ENCODE assay signal across 1 cellular context in genomic region chr16:14629919-14630619, GRCh38.
TF ChIP-seq lines count a peak whose summit lies in the region.

A gene with protein sequence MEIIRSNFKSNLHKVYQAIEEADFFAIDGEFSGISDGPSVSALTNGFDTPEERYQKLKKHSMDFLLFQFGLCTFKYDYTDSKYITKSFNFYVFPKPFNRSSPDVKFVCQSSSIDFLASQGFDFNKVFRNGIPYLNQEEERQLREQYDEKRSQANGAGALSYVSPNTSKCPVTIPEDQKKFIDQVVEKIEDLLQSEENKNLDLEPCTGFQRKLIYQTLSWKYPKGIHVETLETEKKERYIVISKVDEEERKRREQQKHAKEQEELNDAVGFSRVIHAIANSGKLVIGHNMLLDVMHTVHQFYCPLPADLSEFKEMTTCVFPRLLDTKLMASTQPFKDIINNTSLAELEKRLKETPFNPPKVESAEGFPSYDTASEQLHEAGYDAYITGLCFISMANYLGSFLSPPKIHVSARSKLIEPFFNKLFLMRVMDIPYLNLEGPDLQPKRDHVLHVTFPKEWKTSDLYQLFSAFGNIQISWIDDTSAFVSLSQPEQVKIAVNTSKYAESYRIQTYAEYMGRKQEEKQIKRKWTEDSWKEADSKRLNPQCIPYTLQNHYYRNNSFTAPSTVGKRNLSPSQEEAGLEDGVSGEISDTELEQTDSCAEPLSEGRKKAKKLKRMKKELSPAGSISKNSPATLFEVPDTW (minus strand): TSS chr16:14630260. CDS start chr16:14630125, 135 bp downstream.

TF ChIP-seq in HepG2, 621 proteins besides CTCF, POLR2A, EP300 and RAD21 (continued from another document and continues in another):
- TF ChIP-seq ZNF101 (CRISPR knock-in tag; IDR thresholded peaks at IDR 0.05; ENCODE audit: borderline replicate concordance, low read depth) (no peak), ESRRA (CRISPR knock-in tag; IDR thresholded peaks at IDR 0.05; ENCODE audit: low read depth) (0 out of 2 replicates have a peak, but pooled peaks have one; percentile 65), NFYB (CRISPR knock-in tag; IDR thresholded peaks at IDR 0.05) (peak; percentile 51), ZNF75D (CRISPR knock-in tag; IDR thresholded peaks at IDR 0.05; ENCODE audit: borderline replicate concordance) (no peak), ZNF841 (CRISPR knock-in tag; IDR thresholded peaks at IDR 0.05; ENCODE audit: borderline replicate concordance) (no peak), TEAD2 (CRISPR knock-in tag; IDR thresholded peaks at IDR 0.05) (peak; percentile 83; the same call in 1 of the 2 replicates), KLF9 (CRISPR knock-in tag; IDR thresholded peaks at IDR 0.05; ENCODE audit: low read depth) (0 out of 2 replicates have a peak, but pooled peaks have one; percentile 74), MED13 (CRISPR knock-in tag; IDR thresholded peaks at IDR 0.05) (peak; percentile 46; the same call in 1 of the 2 replicates), ETV5 (CRISPR knock-in tag; IDR thresholded peaks at IDR 0.05; ENCODE audit: borderline replicate concordance) (peak; percentile 91), NKX3-1 (CRISPR knock-in tag; IDR thresholded peaks at IDR 0.05) (0 out of 2 replicates have a peak, but pooled peaks have one; percentile 61), CCDC6 (CRISPR knock-in tag; IDR thresholded peaks at IDR 0.05) (peak; percentile 84), ZMYM2 (CRISPR knock-in tag; IDR thresholded peaks at IDR 0.05) (peak; percentile 13; the same call in 1 of the 2 replicates), ZFP37 (CRISPR knock-in tag; IDR thresholded peaks at IDR 0.05; ENCODE audit: borderline replicate concordance) (peak; percentile 62), HINFP (CRISPR knock-in tag; IDR thresholded peaks at IDR 0.05; ENCODE audit: low read depth) (peak; percentile 69), SALL1 (CRISPR knock-in tag; IDR thresholded peaks at IDR 0.05) (peak; percentile 90), ZNF530 (CRISPR knock-in tag; IDR thresholded peaks at IDR 0.05; ENCODE audit: low read depth) (no peak), GFI1 (CRISPR knock-in tag; IDR thresholded peaks at IDR 0.05; ENCODE audit: borderline replicate concordance) (peak; percentile 85; the same call in 1 of the 2 replicates), GRHL1 (CRISPR knock-in tag; conservative IDR thresholded peaks at IDR 0.05) (no peak), ZNF761 (CRISPR knock-in tag; conservative IDR thresholded peaks at IDR 0.05) (peak; percentile 94), EED (CRISPR knock-in tag; IDR thresholded peaks at IDR 0.05) (no peak), ZNF264 (CRISPR knock-in tag; IDR thresholded peaks at IDR 0.05) (0 out of 2 replicates have a peak, but pooled peaks have one; percentile 39), SMYD3 (CRISPR knock-in tag; IDR thresholded peaks at IDR 0.05) (peak; percentile 83), EHMT2 (IDR thresholded peaks at IDR 0.05; ENCODE audit: borderline replicate concordance, low read depth, low read length) (no peak), ZNF143 (CRISPR knock-in tag; IDR thresholded peaks at IDR 0.05) (peak; percentile 46; the same call in 1 of the 2 replicates), TFAP4 (IDR thresholded peaks at IDR 0.05; ENCODE audit: borderline replicate concordance, low read depth) (no peak), GATA4 (IDR thresholded peaks at IDR 0.05; ENCODE audit: borderline replicate concordance, low read depth) (peak; percentile 84), SIN3B (IDR thresholded peaks at IDR 0.05; ENCODE audit: low read length) (peak; percentile 68; the same call in 1 of the 2 replicates), ZSCAN21 (CRISPR knock-in tag; IDR thresholded peaks at IDR 0.05; ENCODE audit: borderline replicate concordance) (peak; percentile 99), KLF13 (CRISPR knock-in tag; IDR thresholded peaks at IDR 0.05) (peak; percentile 90), POLR2AphosphoS5 (IDR thresholded peaks at IDR 0.05; ENCODE audit: low read depth, low read length) (peak; percentile 91), ZNF883 (CRISPR knock-in tag; IDR thresholded peaks at IDR 0.05; ENCODE audit: not compliant biosample characterization) (peak; percentile 99), TMF1 (CRISPR knock-in tag; IDR thresholded peaks at IDR 0.05; ENCODE audit: low read depth) (peak; percentile 83; the same call in 1 of the 2 replicates), FOXC1 (CRISPR knock-in tag; IDR thresholded peaks at IDR 0.05; ENCODE audit: borderline replicate concordance) (peak; percentile 95; the same call in 1 of the 2 replicates), ZNF564 (CRISPR knock-in tag; IDR thresholded peaks at IDR 0.05) (peak; percentile 91), KLF12 (CRISPR knock-in tag; IDR thresholded peaks at IDR 0.05; ENCODE audit: borderline replicate concordance) (peak; percentile 65; the same call in 1 of the 2 replicates), ZNF331 (CRISPR knock-in tag; IDR thresholded peaks at IDR 0.05) (no peak; the same call in none of the 2 replicates), ZNF737 (CRISPR knock-in tag; IDR thresholded peaks at IDR 0.05; ENCODE audit: borderline replicate concordance) (peak; percentile 82; the same call in 1 of the 2 replicates), NAIF1 (CRISPR knock-in tag; IDR thresholded peaks at IDR 0.05; ENCODE audit: borderline replicate concordance) (peak; percentile 97), RARA (CRISPR knock-in tag; IDR thresholded peaks at IDR 0.05) (peak; percentile 60), RXRB (CRISPR knock-in tag; IDR thresholded peaks at IDR 0.05; ENCODE audit: borderline replicate concordance) (peak; percentile 29; the same call in 1 of the 2 replicates), ZNF3 (CRISPR knock-in tag; IDR thresholded peaks at IDR 0.05) (no peak), ZBTB40 (IDR thresholded peaks at IDR 0.05) (no peak), ZBTB40 (CRISPR knock-in tag; IDR thresholded peaks at IDR 0.05) (peak; percentile 89), PHB2 (IDR thresholded peaks at IDR 0.05; ENCODE audit: partially characterized antibody) (no peak)
- TF ChIP-seq, protein P1, sequence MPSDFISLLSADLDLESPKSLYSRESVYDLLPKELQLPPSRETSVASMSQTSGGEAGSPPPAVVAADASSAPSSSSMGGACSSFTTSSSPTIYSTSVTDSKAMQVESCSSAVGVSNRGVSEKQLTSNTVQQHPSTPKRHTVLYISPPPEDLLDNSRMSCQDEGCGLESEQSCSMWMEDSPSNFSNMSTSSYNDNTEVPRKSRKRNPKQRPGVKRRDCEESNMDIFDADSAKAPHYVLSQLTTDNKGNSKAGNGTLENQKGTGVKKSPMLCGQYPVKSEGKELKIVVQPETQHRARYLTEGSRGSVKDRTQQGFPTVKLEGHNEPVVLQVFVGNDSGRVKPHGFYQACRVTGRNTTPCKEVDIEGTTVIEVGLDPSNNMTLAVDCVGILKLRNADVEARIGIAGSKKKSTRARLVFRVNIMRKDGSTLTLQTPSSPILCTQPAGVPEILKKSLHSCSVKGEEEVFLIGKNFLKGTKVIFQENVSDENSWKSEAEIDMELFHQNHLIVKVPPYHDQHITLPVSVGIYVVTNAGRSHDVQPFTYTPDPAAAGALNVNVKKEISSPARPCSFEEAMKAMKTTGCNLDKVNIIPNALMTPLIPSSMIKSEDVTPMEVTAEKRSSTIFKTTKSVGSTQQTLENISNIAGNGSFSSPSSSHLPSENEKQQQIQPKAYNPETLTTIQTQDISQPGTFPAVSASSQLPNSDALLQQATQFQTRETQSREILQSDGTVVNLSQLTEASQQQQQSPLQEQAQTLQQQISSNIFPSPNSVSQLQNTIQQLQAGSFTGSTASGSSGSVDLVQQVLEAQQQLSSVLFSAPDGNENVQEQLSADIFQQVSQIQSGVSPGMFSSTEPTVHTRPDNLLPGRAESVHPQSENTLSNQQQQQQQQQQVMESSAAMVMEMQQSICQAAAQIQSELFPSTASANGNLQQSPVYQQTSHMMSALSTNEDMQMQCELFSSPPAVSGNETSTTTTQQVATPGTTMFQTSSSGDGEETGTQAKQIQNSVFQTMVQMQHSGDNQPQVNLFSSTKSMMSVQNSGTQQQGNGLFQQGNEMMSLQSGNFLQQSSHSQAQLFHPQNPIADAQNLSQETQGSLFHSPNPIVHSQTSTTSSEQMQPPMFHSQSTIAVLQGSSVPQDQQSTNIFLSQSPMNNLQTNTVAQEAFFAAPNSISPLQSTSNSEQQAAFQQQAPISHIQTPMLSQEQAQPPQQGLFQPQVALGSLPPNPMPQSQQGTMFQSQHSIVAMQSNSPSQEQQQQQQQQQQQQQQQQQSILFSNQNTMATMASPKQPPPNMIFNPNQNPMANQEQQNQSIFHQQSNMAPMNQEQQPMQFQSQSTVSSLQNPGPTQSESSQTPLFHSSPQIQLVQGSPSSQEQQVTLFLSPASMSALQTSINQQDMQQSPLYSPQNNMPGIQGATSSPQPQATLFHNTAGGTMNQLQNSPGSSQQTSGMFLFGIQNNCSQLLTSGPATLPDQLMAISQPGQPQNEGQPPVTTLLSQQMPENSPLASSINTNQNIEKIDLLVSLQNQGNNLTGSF (CRISPR knock-in tag; IDR thresholded peaks at IDR 0.05): peak; percentile 93
